Comparison of ENCODE assay signal across 6 cellular contexts in genomic region chr16:11953576-11953975, GRCh38. TPM values are rescaled to one million over a fixed set of nuclear protein-coding genes. Genes with fewer than 3 reads are reported as not detected.
"Had no signal": no experiment of that assay in that cellular context is flagged by ENCODE, and none has a peak within 500 bp of the region (broad histone marks: within the 10 kb centered on the region; RNA-seq: fewer than 3 reads in every experiment).

No MANE protein-coding gene starts in this region.

RNA-seq across cellular contexts. Expression of gene TNFRSF17, which starts 11.4 kb away (rescaled TPM):
- total RNA-seq: GM23338, H1, H9, HepG2, HT1080, K562 had no signal
- polyA plus RNA-seq: GM23338, H1, HepG2, K562 had no signal
